Comparison of ENCODE assay signal across 8 cellular contexts in genomic region chr11:6602096-6602940, GRCh38. TPM values are rescaled to one million over a fixed set of nuclear protein-coding genes. Genes with fewer than 3 reads are reported as not detected.
DNase-seq lines count a peak whose midpoint lies in the region; ATAC-seq and TF ChIP-seq lines count a peak whose summit lies in the region.

No MANE protein-coding gene starts in this region.

- no peaks in the 10 kb centered on the region for H4K20me1 ChIP-seq in neural cell (ENCODE audit: insufficient read depth)

- H3K9me2 ChIP-seq in neural cell (ENCODE audit: insufficient read depth, low read length), result no peaks in the 10 kb centered on the region

- no peak for TF ChIP-seq RAD21 in neural cell (conservative IDR thresholded peaks at IDR 0.05)

- H3K36me3 ChIP-seq in BJ (ENCODE audit: control insufficient read depth, insufficient read depth, low read length) (peaks cover 22% of the 10 kb centered on the region), endocrine pancreas (ENCODE audit: control insufficient read depth, insufficient read depth, low read length) (no peaks in the 10 kb centered on the region), neural cell (ENCODE audit: insufficient read depth, low read length) (peaks cover 3% of the 10 kb centered on the region)

- no peak overlapping the region for H3K27ac ChIP-seq in neural cell (ENCODE audit: low read length)

- peaks cover 0 to 1% (median 0%) of the 10 kb centered on the region in 3 donors for H3K27me3 Mint-ChIP-seq in immature natural killer cell (ENCODE audit: low read depth in 3 of 3)

- no peaks in the 10 kb centered on the region for H3K9me3 Mint-ChIP-seq in immature natural killer cell

- CTCF ChIA-PET in BJ (lab: Yijun Ruan, JAX), result interaction anchor here (0.9 to 3.9 kb wide), 3 partner anchors 8 to 81 kb away, joined by 3 to 17 read pairs (median 5); partner anchors contain the start of gene MRPL17

- H3K79me2 ChIP-seq in neural cell (replicated peaks; ENCODE audit: insufficient read depth, low read length), result peaks cover 37% of the 10 kb centered on the region

- no peak for TF ChIP-seq EP300 in neural cell (conservative IDR thresholded peaks at IDR 0.05; ENCODE audit: poor library complexity, severe bottlenecking)

- H3K4me1 ChIP-seq in endocrine pancreas (ENCODE audit: control insufficient read depth, insufficient read depth, low read length), result peaks cover 6% of the 10 kb centered on the region

- no peaks in the 10 kb centered on the region for H3K9me3 ChIP-seq in endocrine pancreas (ENCODE audit: control insufficient read depth, low read length)
- no peaks in the 10 kb centered on the region for H3K9me3 ChIP-seq in neural cell (ENCODE audit: low read length)

- H3F3A ChIP-seq in neural cell (ENCODE audit: insufficient read depth, low read length, poor library complexity, severe bottlenecking), result peaks cover 5% of the 10 kb centered on the region

- H3K4me3 Mint-ChIP-seq in immature natural killer cell, result no peak overlapping the region

- H3K4me2 ChIP-seq in neural cell (ENCODE audit: low read length), result peak overlapping the region; percentile 79

- POLR2A ChIA-PET in BJ (lab: Charles Lee), result no interaction called here

- peaks cover 6 to 23% (median 8%) of the 10 kb centered on the region in 3 donors for H3K36me3 Mint-ChIP-seq in immature natural killer cell

- no peak for TF ChIP-seq CTCF in BJ (IDR thresholded peaks at IDR 0.05; ENCODE audit: insufficient read depth, low read depth, low read length)
- no peak for TF ChIP-seq CTCF in LNCaP clone FGC (IDR thresholded peaks at IDR 0.05; ENCODE audit: control insufficient read depth, extremely low read depth, insufficient read depth)
- no peak for TF ChIP-seq CTCF in neural cell (IDR thresholded peaks at IDR 0.05; ENCODE audit: poor library complexity, severe bottlenecking)

- no peak for DNase-seq in BJ (ENCODE audit: low read depth)
- DNase-seq in LNCaP clone FGC (ENCODE audit: low read depth), result no peak
- no peak for DNase-seq in NCI-H2029 treated with DMSO at 0.1 percent for 48 hours (lab: John Stamatoyannopoulos, UW)
- DNase-seq in CD1c-positive myeloid dendritic cell (ENCODE audit: extremely low spot score), result no peak
- DNase-seq in immature natural killer cell, result no peak

- H3K27me3 ChIP-seq in BJ (ENCODE audit: control insufficient read depth, insufficient read depth, low read length), result no peaks in the 10 kb centered on the region
- H3K27me3 ChIP-seq in endocrine pancreas (ENCODE audit: control insufficient read depth, insufficient read depth, low read length), result no peaks in the 10 kb centered on the region
- H3K27me3 ChIP-seq in neural cell (ENCODE audit: insufficient read depth, low read depth, low read length), result no peaks in the 10 kb centered on the region

- ATAC-seq in GM19467 (IDR thresholded peaks at IDR 0.05; ENCODE audit: unreplicated experiment), result no peak

- no peak overlapping the region for H2AFZ ChIP-seq in neural cell (ENCODE audit: low read depth, low read length)

- peaks cover 4 to 22% of the 10 kb centered on the region in 2 donors for H3K4me1 Mint-ChIP-seq in immature natural killer cell

- H3K27ac Mint-ChIP-seq in immature natural killer cell, result peak overlapping the region in 2 of 6 donors; percentile 14 to 72

- H3K9ac ChIP-seq in endocrine pancreas (ENCODE audit: control insufficient read depth, insufficient read depth, low read length) (peak overlapping the region; percentile 98), neural cell (ENCODE audit: low read length) (peak overlapping the region; percentile 72)

- H3K4me3 ChIP-seq in BJ (ENCODE audit: low read depth, low read length) (peak overlapping the region; percentile 84), LNCaP clone FGC (ENCODE audit: low read depth, low read length) (peak overlapping the region; percentile 97), endocrine pancreas (ENCODE audit: control insufficient read depth, insufficient read depth, low read length) (peak overlapping the region; percentile 95), neural cell (ENCODE audit: low read length) (peak overlapping the region; percentile 86)

TF ChIP-seq in neural cell, 6 proteins besides CTCF, POLR2A, EP300 and RAD21:
- TF ChIP-seq EZH2 (IDR thresholded peaks at IDR 0.05; ENCODE audit: borderline replicate concordance, insufficient read depth, low read length, poor library complexity, severe bottlenecking) (no peak), REST (IDR thresholded peaks at IDR 0.05; ENCODE audit: borderline replicate concordance) (no peak), TAF1 (IDR thresholded peaks at IDR 0.05; ENCODE audit: low read depth) (no peak), MXI1 (conservative IDR thresholded peaks at IDR 0.05; ENCODE audit: poor library complexity, severe bottlenecking) (no peak), POLR2AphosphoS5 (IDR thresholded peaks at IDR 0.05) (no peak)

RNA-seq across cellular contexts. Expression of gene RRP8, which starts 1.1 kb away (rescaled TPM):
- 9.9 and 14.4 TPM in 2 replicates for polyA plus RNA-seq in BJ (2011; rRNA removed)
- 5.9 and 8.6 TPM in 2 replicates for polyA minus RNA-seq in BJ (2011; rRNA and poly(A)+ RNA removed)
- polyA plus RNA-seq in neural cell, result 23.4 and 26.4 TPM in 2 replicates
- polyA minus RNA-seq in neural cell, result 27.5 and 33.5 TPM in 2 replicates
- polyA plus RNA-seq in immature natural killer cell, result 10 to 100 TPM; 17.6 to 25.7 (median 18.3) TPM

RNA-seq across cellular contexts. Expression of gene ILK, which starts 1.3 kb away (rescaled TPM):
- polyA plus RNA-seq in BJ (2011; rRNA removed) (449 and 654 TPM in 2 replicates), neural cell (68.8 and 81.3 TPM in 2 replicates), immature natural killer cell (100 to 1,000 TPM; 155 to 297 (median 193) TPM)
- 282 and 375 TPM in 2 replicates for polyA minus RNA-seq in BJ (2011; rRNA and poly(A)+ RNA removed)
- polyA minus RNA-seq in neural cell, result 32.6 and 37.7 TPM in 2 replicates

RNA-seq across cellular contexts. Expression of gene TAF10, which starts 9.7 kb away (rescaled TPM):
- polyA plus RNA-seq in BJ (2011; rRNA removed) (158 and 205 TPM in 2 replicates), neural cell (30.9 and 39.7 TPM in 2 replicates), immature natural killer cell (100 to 1,000 TPM; 329 to 365 (median 334) TPM)
- 98.3 and 126 TPM in 2 replicates for polyA minus RNA-seq in BJ (2011; rRNA and poly(A)+ RNA removed)
- 16.2 and 20.0 TPM in 2 replicates for polyA minus RNA-seq in neural cell

RNA-seq across cellular contexts. Expression of gene TPP1, which starts 16.9 kb away (rescaled TPM):
- polyA plus RNA-seq in BJ (2011; rRNA removed), result 69.7 and 77.6 TPM in 2 replicates
- polyA minus RNA-seq in BJ (2011; rRNA and poly(A)+ RNA removed), result 48.0 and 60.2 TPM in 2 replicates
- polyA plus RNA-seq in neural cell, result 3.8 and 5.3 TPM in 2 replicates
- 9.3 and 17.4 TPM in 2 replicates for polyA minus RNA-seq in neural cell
- polyA plus RNA-seq in immature natural killer cell, result 100 to 1,000 TPM; 110 to 225 (median 167) TPM

RNA-seq across cellular contexts. Expression of gene DCHS1, which starts 53.3 kb away (rescaled TPM):
- polyA plus RNA-seq in BJ (2011; rRNA removed) (2.5 and 7.3 TPM in 2 replicates), neural cell (30.1 and 42.4 TPM in 2 replicates), immature natural killer cell (under 1 TPM in 2 of 3 donors, not detected in 1; 0.10 to 0.11 TPM)
- 6.2 and 9.1 TPM in 2 replicates for polyA minus RNA-seq in BJ (2011; rRNA and poly(A)+ RNA removed)
- polyA minus RNA-seq in neural cell, result 113 and 126 TPM in 2 replicates
